In genomic region chr2:44215827-44216226, GRCh38 we compare ENCODE assay signal across 16 cellular contexts. TPM values are rescaled to one million over a fixed set of nuclear protein-coding genes. Genes with fewer than 3 reads are reported as not detected.
"Had no signal": no experiment of that assay in that cellular context is flagged by ENCODE, and none has a peak within 500 bp of the region (broad histone marks: within the 10 kb centered on the region; RNA-seq: fewer than 3 reads in every experiment).

No MANE protein-coding gene starts in this region.

- ATAC-seq: activated CD4-positive, CD25-positive, alpha-beta regulatory T cell treated with anti-CD3 and anti-CD28 coated beads, Interleukin-2, amount 50 U/mL, for 24 hours; activated CD8-positive, alpha-beta memory T cell treated with anti-CD3 and anti-CD28 coated beads, Interleukin-2, amount 10 ng/mL, durations not matched to agents 7 days and 5 days; effector memory CD8-positive, alpha-beta T cell; stimulated activated naive CD8-positive, alpha-beta T cell treated with anti-CD3 and anti-CD28 coated beads, Interleukin-15, Interleukin-2, amounts not matched to agents 100 U/mL and 50 U/mL, for 24 hours had no signal

- H3K27me3 Mint-ChIP-seq: activated CD8-positive, alpha-beta memory T cell treated with anti-CD3 and anti-CD28 coated beads, Interleukin-2, amount 10 ng/mL, durations not matched to agents 7 days and 5 days; dendritic cell treated with granulocyte-macrophage colony-stimulating factor and Interleukin-4, amounts not matched to agents 40 ng/mL and 50 ng/mL, for 4 days; effector memory CD8-positive, alpha-beta T cell had no signal

- DNase-seq: activated CD4-positive, alpha-beta T cell treated with anti-CD3 and anti-CD28 coated beads, Interleukin-2, amount 50 U/mL, for 48 hours; activated CD8-positive, alpha-beta memory T cell treated with anti-CD3 and anti-CD28 coated beads, Interleukin-2, amount 10 ng/mL, durations not matched to agents 7 days and 5 days; activated naive CD4-positive, alpha-beta T cell treated with anti-CD3 and anti-CD28 coated beads for 36 hours; activated T-cell treated with anti-CD3 and anti-CD28 coated beads, Interleukin-2, amount 50 U/mL, for 48 hours; amygdala; brain microvascular endothelial cell; cerebellar nuclear complex; effector memory CD8-positive, alpha-beta T cell; mammary epithelial cell; stimulated activated CD4-positive, alpha-beta T cell treated with anti-CD3 and anti-CD28 coated beads, Interleukin-2, amount 100 ng/mL, for 48 hours; stimulated activated naive CD8-positive, alpha-beta T cell treated with anti-CD3 and anti-CD28 coated beads, Interleukin-15, Interleukin-2, amounts not matched to agents 100 U/mL and 50 U/mL, for 24 hours; upper lobe of left lung had no signal

- H3K9me3 Mint-ChIP-seq: activated naive CD4-positive, alpha-beta T cell treated with anti-CD3 and anti-CD28 coated beads for 36 hours; dendritic cell treated with granulocyte-macrophage colony-stimulating factor and Interleukin-4, amounts not matched to agents 40 ng/mL and 50 ng/mL, for 4 days; effector memory CD8-positive, alpha-beta T cell; neural crest cell had no signal

- H3K27ac Mint-ChIP-seq: activated CD8-positive, alpha-beta memory T cell treated with anti-CD3 and anti-CD28 coated beads, Interleukin-2, amount 10 ng/mL, durations not matched to agents 7 days and 5 days; activated naive CD4-positive, alpha-beta T cell treated with anti-CD3 and anti-CD28 coated beads for 36 hours; dendritic cell treated with granulocyte-macrophage colony-stimulating factor and Interleukin-4, amounts not matched to agents 40 ng/mL and 50 ng/mL, for 4 days had no signal

- H3K4me1 Mint-ChIP-seq: neural crest cell had no signal

- H3K4me3 Mint-ChIP-seq: activated CD8-positive, alpha-beta memory T cell treated with anti-CD3 and anti-CD28 coated beads, Interleukin-2, amount 10 ng/mL, durations not matched to agents 7 days and 5 days; activated naive CD4-positive, alpha-beta T cell treated with anti-CD3 and anti-CD28 coated beads for 36 hours; dendritic cell treated with granulocyte-macrophage colony-stimulating factor and Interleukin-4, amounts not matched to agents 40 ng/mL and 50 ng/mL, for 4 days; neural crest cell had no signal

RNA-seq across cellular contexts. Expression of gene SLC3A1, which starts 59.5 kb away (rescaled TPM):
- total RNA-seq: activated naive CD4-positive, alpha-beta T cell treated with anti-CD3 and anti-CD28 coated beads for 36 hours; mammary epithelial cell; neural crest cell; osteocyte had no signal
- polyA plus RNA-seq: mammary epithelial cell had no signal
